29 cellular contexts compared by ENCODE assay signal in the genomic region with DNA sequence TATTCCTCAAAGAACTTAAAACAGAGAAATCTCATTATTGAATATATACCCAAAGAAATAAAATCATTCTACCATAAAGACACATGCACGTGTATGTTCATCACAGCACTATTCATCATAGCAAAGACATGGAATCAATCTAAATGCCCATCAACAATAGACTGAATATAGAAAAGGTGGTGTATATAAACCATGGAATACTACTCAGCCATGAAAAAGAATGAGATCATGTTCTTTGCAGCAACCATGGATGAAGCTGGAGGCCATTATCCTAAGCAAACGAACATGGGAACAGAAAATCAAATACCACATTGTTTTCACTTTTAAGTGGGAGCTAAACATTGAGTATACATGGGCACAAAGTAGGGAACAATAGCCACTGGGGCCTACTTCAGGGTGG.
"Had no signal": no experiment of that assay in that cellular context is flagged by ENCODE, and none has a peak within 500 bp of the region (broad histone marks: within the 10 kb centered on the region; RNA-seq: fewer than 3 reads in every experiment).

No MANE protein-coding gene starts in this region.

- H3K27ac ChIP-seq: colonic mucosa, coronary artery, dorsolateral prefrontal cortex, epithelial cell of prostate, esophagus muscularis mucosa, esophagus squamous epithelium, foreskin keratinocyte, gastrocnemius medialis, gastroesophageal sphincter, heart left ventricle, heart right ventricle, hepatocyte had no signal

- ATAC-seq: effector memory CD8-positive, alpha-beta T cell; esophagus mucosa; foreskin keratinocyte; gastrocnemius medialis; gastroesophageal sphincter; heart left ventricle; heart right ventricle had no signal

- H3K4me2 ChIP-seq: hepatocyte had no signal

- H3K4me3 ChIP-seq: colonic mucosa, coronary artery, dorsolateral prefrontal cortex, esophagus muscularis mucosa, esophagus squamous epithelium, gastrocnemius medialis, gastroesophageal sphincter, heart left ventricle, heart right ventricle, hepatocyte had no signal

- H3K79me2 ChIP-seq: hepatocyte had no signal

- H3K4me1 ChIP-seq: colonic mucosa, esophagus muscularis mucosa, esophagus squamous epithelium, foreskin keratinocyte, gastrocnemius medialis, gastroesophageal sphincter, heart left ventricle had no signal

- DNase-seq: colonic mucosa; cortex of kidney; dermis blood vessel endothelial cell; dorsolateral prefrontal cortex; effector CD4-positive, alpha-beta T cell; effector CD8-positive, alpha-beta T cell; effector memory CD4-positive, alpha-beta T cell; effector memory CD8-positive, alpha-beta T cell; endodermal cell; erythroblast; esophagus squamous epithelium; foreskin fibroblast; foreskin keratinocyte; foreskin melanocyte; gastrocnemius medialis; glutamatergic neuron; head of caudate nucleus; heart left ventricle; heart right ventricle had no signal

- H3K27me3 ChIP-seq: colonic mucosa, dorsolateral prefrontal cortex, esophagus muscularis mucosa, esophagus squamous epithelium, gastrocnemius medialis, gastroesophageal sphincter, heart left ventricle, heart right ventricle, hepatocyte had no signal

- H2AFZ ChIP-seq: hepatocyte had no signal

- H3K9me3 ChIP-seq: colonic mucosa, gastrocnemius medialis had no signal

- H3K36me3 ChIP-seq: colonic mucosa, esophagus muscularis mucosa, esophagus squamous epithelium, gastrocnemius medialis, gastroesophageal sphincter, heart left ventricle, heart right ventricle had no signal

- FAIRE-seq: colon, endometrium, endothelial cell of umbilical vein, frontal cortex had no signal
